Comparison of ENCODE assay signal across 18 cellular contexts in the genomic region with DNA sequence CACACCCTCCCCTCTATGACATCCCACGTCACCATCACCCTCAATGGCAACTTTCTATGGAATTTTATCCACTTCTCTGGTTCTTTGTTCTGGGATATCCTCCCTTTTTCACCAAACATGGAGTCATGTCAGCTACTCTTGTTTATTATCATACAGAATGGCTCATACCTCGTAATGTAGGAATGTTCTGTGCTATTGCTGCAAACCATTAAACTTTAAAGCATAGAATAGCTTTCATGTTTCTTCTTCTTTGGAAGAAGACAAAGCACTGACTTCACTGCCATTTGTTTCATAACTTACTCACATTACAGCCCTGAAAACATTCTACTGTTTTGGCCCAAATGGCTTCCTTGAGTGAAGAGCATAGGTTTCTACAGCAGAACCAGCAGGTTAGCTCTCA.
DNase-seq lines count a peak whose midpoint lies in the region; ATAC-seq and TF ChIP-seq lines count a peak whose summit lies in the region.
"Had no signal": no experiment of that assay in that cellular context is flagged by ENCODE, and none has a peak within 500 bp of the region (broad histone marks: within the 10 kb centered on the region; RNA-seq: fewer than 3 reads in every experiment).

No MANE protein-coding gene starts in this region.

- H3K4me1 ChIP-seq in PC-3 (ENCODE audit: insufficient read depth, low read length) = peaks cover 18% of the 10 kb centered on the region
- H3K4me1 ChIP-seq: BE2C, SJCRH30 had no signal

- peak overlapping the region; percentile 80 for H3K27ac ChIP-seq in PC-3 (ENCODE audit: low read length)
- H3K27ac ChIP-seq: PC-9, SJCRH30 had no signal

- DNase-seq in PC-3 (no peak), choroid plexus epithelial cell (ENCODE audit: low read depth) (peak; percentile 33), kidney glomerular epithelial cell (lab: John Stamatoyannopoulos, UW) (peak; percentile 31), type B pancreatic cell (ENCODE audit: extremely low spot score, unreplicated experiment) (no peak), left colon (no peak), posterior vena cava (ENCODE audit: low spot score) (no peak)
- DNase-seq: BE2C; Calu3; CD4-positive, alpha-beta memory T cell; DMS79 treated with DMSO at 0.1 percent for 48 hours; GDM1; KBM-7; NCI-H1436; NCI-H2029 treated with DMSO at 0.1 percent for 48 hours; NCI-H774; PC-9; SJCRH30 had no signal

- H3K79me2 ChIP-seq in PC-3 (ENCODE audit: low read length) = no peaks in the 10 kb centered on the region

- no peaks in the 10 kb centered on the region for H3K36me3 ChIP-seq in PC-3 (ENCODE audit: low read depth, low read length)
- H3K36me3 ChIP-seq: BE2C, SJCRH30 had no signal

- H3K4me1 Mint-ChIP-seq in type B pancreatic cell (ENCODE audit: unreplicated experiment) = peaks cover 2% of the 10 kb centered on the region

- no peak overlapping the region for H3K4me3 Mint-ChIP-seq in type B pancreatic cell
- H3K4me3 Mint-ChIP-seq: CD4-positive, alpha-beta memory T cell had no signal

- POLR2A ChIA-PET in PC-3 (lab: Charles Lee; ENCODE audit: unreplicated experiment) = interaction anchor here (0.5 kb wide), 1 partner anchor 41 kb away, joined by 3 read pairs; no protein-coding TSS in a partner anchor

- CTCF ChIA-PET in PC-3 (lab: Charles Lee) = no interaction called here

- ATAC-seq in PC-3 (no peak), left colon (no peak), GM21825 (IDR thresholded peaks at IDR 0.05; ENCODE audit: unreplicated experiment) (no peak)

- no peaks in the 10 kb centered on the region for H3K9me2 ChIP-seq in PC-3 (replicated peaks; ENCODE audit: low read length)

- no peak for TF ChIP-seq CTCF in PC-3 (conservative IDR thresholded peaks at IDR 0.05; ENCODE audit: low read depth, low read length)
- TF ChIP-seq CTCF in choroid plexus epithelial cell (conservative IDR thresholded peaks at IDR 0.05; ENCODE audit: low read depth, low read length) = no peak
- no peak for TF ChIP-seq CTCF in type B pancreatic cell (conservative IDR thresholded peaks at IDR 0.05)

- H3K27me3 Mint-ChIP-seq in type B pancreatic cell = no peaks in the 10 kb centered on the region
- H3K27me3 Mint-ChIP-seq: CD4-positive, alpha-beta memory T cell had no signal

- H3F3A ChIP-seq in PC-3 (ENCODE audit: low read length, unreplicated experiment) = no peaks in the 10 kb centered on the region

- H3K4me3 ChIP-seq in PC-3 (ENCODE audit: low read length) = no peak overlapping the region
- no peak overlapping the region for H3K4me3 ChIP-seq in choroid plexus epithelial cell (ENCODE audit: low read depth, low read length)
- H3K4me3 ChIP-seq: PC-9, SJCRH30 had no signal

- no peaks in the 10 kb centered on the region for H3K9me3 Mint-ChIP-seq in type B pancreatic cell
- H3K9me3 Mint-ChIP-seq: CD4-positive, alpha-beta memory T cell had no signal

- peak overlapping the region; percentile 12 for H3K27ac Mint-ChIP-seq in type B pancreatic cell
- H3K27ac Mint-ChIP-seq: CD4-positive, alpha-beta memory T cell had no signal

- no peak overlapping the region for H3K4me2 ChIP-seq in PC-3 (ENCODE audit: low read length)
- H3K4me2 ChIP-seq: PC-9 had no signal

- H3K9ac ChIP-seq in PC-3 (ENCODE audit: low read length) = no peak overlapping the region

- intact Hi-C loops in PC-3 (cut with micrococcal nuclease) (no loop called here), left colon (cut with DNase I, micrococcal nuclease) (no loop called here), posterior vena cava (cut with DNase I) (no loop called here)

- BruUV-seq in PC-3 (replicated peaks; lab: Mats Ljungman, UMichigan) = no TSS peak

- no peaks in the 10 kb centered on the region for H3K36me3 Mint-ChIP-seq in type B pancreatic cell
- H3K36me3 Mint-ChIP-seq: CD4-positive, alpha-beta memory T cell had no signal

- no peaks in the 10 kb centered on the region for H4K20me1 ChIP-seq in PC-3 (ENCODE audit: low read length)

- no peak overlapping the region for H2AFZ ChIP-seq in PC-3 (ENCODE audit: low read length)
- H2AFZ ChIP-seq: PC-9 had no signal

- H3K27me3 ChIP-seq in PC-3 (ENCODE audit: low read length) = no peaks in the 10 kb centered on the region
- H3K27me3 ChIP-seq: SJCRH30 had no signal

- H3K9me3 ChIP-seq in PC-3 (ENCODE audit: low read length) = no peaks in the 10 kb centered on the region
- H3K9me3 ChIP-seq: SJCRH30 had no signal

Comparison
In these comparisons a context has a peak if more than half of its experiments do, and no peak if none do; other contexts are left out.
1. DNase-seq: peak in choroid plexus epithelial cell (single experiment) and kidney glomerular epithelial cell (single experiment); none in PC-3 (single experiment), type B pancreatic cell (single experiment), left colon (0 of 2) and posterior vena cava (single experiment).